8 cellular contexts compared by ENCODE assay signal in genomic region chr2:74391209-74391579, GRCh38. TPM values are rescaled to one million over a fixed set of nuclear protein-coding genes. Genes with fewer than 3 reads are reported as not detected.
DNase-seq lines count a peak whose midpoint lies in the region; ATAC-seq and TF ChIP-seq lines count a peak whose summit lies in the region.

No MANE protein-coding gene starts in this region.

- H3K9me3 ChIP-seq in SU-DHL-6 (ENCODE audit: insufficient read depth, low read length) (no peaks in the 10 kb centered on the region), fibroblast of lung (ENCODE audit: control insufficient read depth, insufficient read depth, low read depth, low read length) (no peaks in the 10 kb centered on the region)

- H3K79me2 ChIP-seq in SU-DHL-6 (ENCODE audit: insufficient read depth, low read length) (peaks cover 41% of the 10 kb centered on the region), fibroblast of lung (ENCODE audit: control insufficient read depth, insufficient read depth, low read length) (peaks cover 48% of the 10 kb centered on the region)

- peaks cover 10% of the 10 kb centered on the region for H3K4me1 ChIP-seq in fibroblast of lung (ENCODE audit: control insufficient read depth, extremely low read depth, insufficient read depth, low read length)

- H3K27me3 ChIP-seq in SU-DHL-6 (ENCODE audit: low read length): no peaks in the 10 kb centered on the region
- no peaks in the 10 kb centered on the region for H3K27me3 ChIP-seq in fibroblast of lung (ENCODE audit: control insufficient read depth, insufficient read depth, low read length)

- peaks cover 13% of the 10 kb centered on the region for H3K27me3 Mint-ChIP-seq in osteocyte (ENCODE audit: unreplicated experiment)

- H3K36me3 ChIP-seq in SU-DHL-6 (ENCODE audit: low read length) (no peaks in the 10 kb centered on the region), fibroblast of lung (ENCODE audit: control insufficient read depth, insufficient read depth, low read length) (no peaks in the 10 kb centered on the region)

- peak; percentile 25 for ATAC-seq in HG02981 (IDR thresholded peaks at IDR 0.05; ENCODE audit: unreplicated experiment)
- no peak for ATAC-seq in HG02678 (IDR thresholded peaks at IDR 0.05; ENCODE audit: unreplicated experiment)

- no peaks in the 10 kb centered on the region for H3K36me3 Mint-ChIP-seq in osteocyte (ENCODE audit: unreplicated experiment)

- no peaks in the 10 kb centered on the region for H3K9me3 Mint-ChIP-seq in osteocyte (ENCODE audit: unreplicated experiment)

- H3K9me2 ChIP-seq in SU-DHL-6 (replicated peaks; ENCODE audit: insufficient read depth, low read length): no peaks in the 10 kb centered on the region

- no peaks in the 10 kb centered on the region for H4K20me1 ChIP-seq in SU-DHL-6 (ENCODE audit: low read depth, low read length)
- H4K20me1 ChIP-seq in fibroblast of lung (ENCODE audit: control insufficient read depth, extremely low read depth, insufficient read depth, low read length): no peaks in the 10 kb centered on the region

- H3K4me2 ChIP-seq in SU-DHL-6 (ENCODE audit: low read depth, low read length, poor library complexity, severe bottlenecking) (peak overlapping the region; percentile 93), fibroblast of lung (ENCODE audit: extremely low read depth, insufficient read depth, low read length) (peak overlapping the region; percentile 92)

- H2AFZ ChIP-seq in SU-DHL-6 (ENCODE audit: low read depth, low read length, severe bottlenecking) (peak overlapping the region; percentile 75), fibroblast of lung (ENCODE audit: low read length) (peak overlapping the region; percentile 86)

- TF ChIP-seq CTCF in SU-DHL-6 (IDR thresholded peaks at IDR 0.05; ENCODE audit: insufficient read depth, low read length, poor library complexity, severe bottlenecking) (no peak), fibroblast of lung (conservative IDR thresholded peaks at IDR 0.05 in 1 of 2, IDR thresholded peaks at IDR 0.05 in 1 of 2; ENCODE audit: low read depth in 1 of 2, low read length in 2 of 2) (no peak), osteocyte (IDR thresholded peaks at IDR 0.05) (no peak)

- no peaks in the 10 kb centered on the region for H3K4me1 Mint-ChIP-seq in osteocyte (ENCODE audit: unreplicated experiment)

- DNase-seq in NCI-H2227 treated with DMSO at 0.1 percent for 48 hours (lab: John Stamatoyannopoulos, UW) (peak; percentile 43), NCI-H2227 (lab: John Stamatoyannopoulos, UW; ENCODE audit: unreplicated experiment) (no peak), fibroblast of lung (ENCODE audit: low read depth in 2 of 2) (peak; percentile 24 to 34), osteocyte (ENCODE audit: extremely low spot score, unreplicated experiment) (no peak), Ammon's horn (ENCODE audit: low spot score) (no peak)

- H3K4me3 ChIP-seq in SU-DHL-6 (ENCODE audit: insufficient read depth, low read length, poor library complexity, severe bottlenecking) (peak overlapping the region; percentile 73), fibroblast of lung (replicated peaks in 1 of 4; ENCODE audit: control extremely low read depth in 1 of 4, insufficient read depth in 1 of 4, low read depth in 3 of 4, low read length in 4 of 4) (peak overlapping the region; percentile 76 to 98 (median 93))

- H3K27ac Mint-ChIP-seq in osteocyte (ENCODE audit: unreplicated experiment): peak overlapping the region; percentile 99

- H3K9ac ChIP-seq in SU-DHL-6 (ENCODE audit: low read length): peak overlapping the region; percentile 75
- H3K9ac ChIP-seq in fibroblast of lung (ENCODE audit: insufficient read depth, low read length): peak overlapping the region; percentile 98

- H3K4me3 Mint-ChIP-seq in osteocyte (ENCODE audit: unreplicated experiment): no peak overlapping the region

- H3F3A ChIP-seq in SU-DHL-6 (ENCODE audit: insufficient read depth): no peaks in the 10 kb centered on the region

- H3K27ac ChIP-seq in SU-DHL-6 (ENCODE audit: low read depth, low read length) (no peak overlapping the region), fibroblast of lung (ENCODE audit: insufficient read depth, low read length) (peak overlapping the region; percentile 95)

RNA-seq across cellular contexts. Expression of gene DCTN1, which starts 11.1 kb away (rescaled TPM):
- total RNA-seq in fibroblast of lung: 157 and 228 TPM in 2 replicates
- polyA plus RNA-seq in fibroblast of lung: 133 and 193 TPM in 2 replicates
- polyA plus RNA-seq in fibroblast of lung (2012): 213 and 279 TPM in 2 replicates
- 562 and 638 TPM in 2 replicates for polyA minus RNA-seq in fibroblast of lung (ENCODE audit: low replicate concordance)
- total RNA-seq in osteocyte: 182 and 186 TPM in 2 replicates

RNA-seq across cellular contexts. Expression of gene C2orf81, which starts 30.2 kb away (rescaled TPM):
- total RNA-seq in fibroblast of lung (0.77 and 1.5 TPM in 2 replicates), osteocyte (2.4 and 2.8 TPM in 2 replicates)
- polyA plus RNA-seq in fibroblast of lung: 0.25 and 0.37 TPM in 2 replicates
- polyA plus RNA-seq in fibroblast of lung (2012): 1.1 and 1.9 TPM in 2 replicates
- polyA minus RNA-seq in fibroblast of lung (ENCODE audit: low replicate concordance): 1.0 and 1.2 TPM in 2 replicates

RNA-seq across cellular contexts. Expression of gene WDR54, which starts 30.3 kb away (rescaled TPM):
- total RNA-seq in fibroblast of lung: 23.9 and 27.1 TPM in 2 replicates
- 24.3 and 34.0 TPM in 2 replicates for polyA plus RNA-seq in fibroblast of lung
- polyA plus RNA-seq in fibroblast of lung (2012): 32.9 and 48.2 TPM in 2 replicates
- polyA minus RNA-seq in fibroblast of lung (ENCODE audit: low replicate concordance): 78.8 and 104 TPM in 2 replicates
- 15.8 and 16.2 TPM in 2 replicates for total RNA-seq in osteocyte

RNA-seq across cellular contexts. Expression of gene SLC4A5, which starts 48.0 kb away (rescaled TPM):
- total RNA-seq in fibroblast of lung: under 0.01 and 0.17 TPM in 2 replicates
- polyA plus RNA-seq in fibroblast of lung: 0.12 and 0.19 TPM in 2 replicates
- polyA plus RNA-seq in fibroblast of lung (2012): 0.14 and 0.17 TPM in 2 replicates
- polyA minus RNA-seq in fibroblast of lung (ENCODE audit: low replicate concordance): 2.8 TPM in 1 of 2 replicates, not detected in the other
- total RNA-seq in osteocyte: 1.6 and 2.3 TPM in 2 replicates

RNA-seq across cellular contexts. Expression of gene RTKN, which starts 50.5 kb away (rescaled TPM):
- total RNA-seq in fibroblast of lung (11.8 and 16.0 TPM in 2 replicates), osteocyte (19.1 and 22.1 TPM in 2 replicates)
- 8.3 and 10.0 TPM in 2 replicates for polyA plus RNA-seq in fibroblast of lung
- 8.2 and 11.3 TPM in 2 replicates for polyA plus RNA-seq in fibroblast of lung (2012)
- polyA minus RNA-seq in fibroblast of lung (ENCODE audit: low replicate concordance): 10.6 and 20.2 TPM in 2 replicates

Comparison
In these comparisons a context has a peak if more than half of its experiments do, and no peak if none do; other contexts are left out.
1. DNase-seq: peak in NCI-H2227 treated with DMSO at 0.1 percent for 48 hours (single experiment) and fibroblast of lung (2 of 2); none in NCI-H2227 (single experiment), osteocyte (single experiment) and Ammon's horn (single experiment).